In the genomic region with DNA sequence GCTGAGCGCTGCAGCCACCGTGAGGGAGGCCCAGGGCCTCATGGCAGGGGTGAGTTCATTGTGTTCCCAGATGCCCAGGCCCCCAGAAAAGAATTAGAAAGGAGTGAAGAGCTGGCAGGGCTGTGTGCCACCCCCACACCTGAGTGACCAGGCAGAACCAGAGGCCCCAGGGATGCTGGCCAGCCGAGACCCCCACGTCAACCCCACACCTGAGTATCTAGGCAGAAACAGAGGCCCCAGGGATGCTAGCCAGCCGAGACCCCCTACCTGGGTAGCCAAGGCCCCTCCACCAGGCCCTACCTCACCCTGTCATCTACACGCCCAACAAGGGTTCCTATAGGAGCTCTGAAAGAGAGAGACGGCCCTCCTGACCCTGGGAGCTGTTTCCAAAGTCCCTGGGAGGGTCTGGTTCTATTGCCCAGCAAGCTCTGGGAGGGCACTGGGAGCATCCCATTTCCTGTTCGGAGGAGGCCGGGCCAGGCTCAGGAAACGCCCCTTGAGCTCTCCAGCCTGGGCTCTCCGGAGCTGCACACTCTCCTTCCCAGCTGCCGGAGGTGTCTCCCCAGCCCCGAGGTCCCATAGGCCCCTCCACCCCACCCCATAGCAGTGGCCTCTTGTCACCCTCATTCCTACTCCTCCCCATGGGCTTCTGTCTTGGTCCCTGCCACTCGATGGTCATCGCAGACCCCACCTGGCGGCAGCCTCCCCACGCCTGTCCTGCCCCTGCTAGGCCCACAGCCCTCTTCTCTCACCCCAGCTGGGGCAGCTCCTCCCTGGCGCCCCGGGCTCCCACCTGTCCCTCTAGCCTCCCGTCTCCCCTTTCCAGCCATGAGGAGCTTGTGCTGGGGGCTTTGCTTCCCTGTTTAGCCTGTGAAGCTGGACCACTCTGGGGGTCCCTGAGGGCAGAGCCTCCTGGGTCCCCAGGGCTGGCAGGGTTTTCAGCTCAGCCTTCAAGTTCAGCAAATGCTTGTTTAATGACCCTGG, we compare ENCODE assay signal across 10 cellular contexts. TPM values are rescaled to one million over a fixed set of nuclear protein-coding genes. Genes with fewer than 3 reads are reported as not detected.
DNase-seq lines count a peak whose midpoint lies in the region; TF ChIP-seq lines count a peak whose summit lies in the region.
"Had no signal": no experiment of that assay in that cellular context is flagged by ENCODE, and none has a peak within 500 bp of the region (broad histone marks: within the 10 kb centered on the region; RNA-seq: fewer than 3 reads in every experiment).

No MANE protein-coding gene starts in this region.

- H3K4me3 Mint-ChIP-seq in CD4-positive, alpha-beta memory T cell: peak overlapping the region in 7 of 8 donors; percentile 10 to 97 (median 87)

- no peaks in the 10 kb centered on the region for H3K27me3 Mint-ChIP-seq in CD4-positive, alpha-beta memory T cell

- H3K79me2 ChIP-seq in osteoblast (ENCODE audit: insufficient read depth, low read length): no peaks in the 10 kb centered on the region

- peaks cover 80% of the 10 kb centered on the region for H3K4me1 ChIP-seq in CD4-positive, alpha-beta memory T cell (ENCODE audit: insufficient read depth, low read length)
- H3K4me1 ChIP-seq in osteoblast (ENCODE audit: insufficient read depth, low read length) (peaks cover 13% of the 10 kb centered on the region), A673 (ENCODE audit: insufficient read depth, low read length, poor library complexity, severe bottlenecking) (peaks cover 6% of the 10 kb centered on the region)

- intact Hi-C loops in CD4-positive, alpha-beta memory T cell (cut with micrococcal nuclease): loop anchor here (1.0 to 5.0 kb wide), 5 partner anchors 73 to 583 kb away; partner anchors contain the start of genes CD81, CDKN1C and TSSC4
- intact Hi-C loops in A673 (cut with micrococcal nuclease; ENCODE audit: unreplicated experiment): loop anchor here (1.0 kb wide), 2 partner anchors 116 to 227 kb away; no protein-coding TSS in a partner anchor

- no peaks in the 10 kb centered on the region for H3K9me3 ChIP-seq in CD4-positive, alpha-beta memory T cell (ENCODE audit: control insufficient read depth in 1 of 2, low read length in 2 of 2)
- H3K9me3 ChIP-seq in osteoblast (ENCODE audit: low read depth, low read length) (no peaks in the 10 kb centered on the region), A673 (ENCODE audit: low read depth, low read length, poor library complexity, severe bottlenecking) (no peaks in the 10 kb centered on the region)
- H3K9me3 ChIP-seq: pancreas had no signal

- H3K9me3 Mint-ChIP-seq in CD4-positive, alpha-beta memory T cell: no peaks in the 10 kb centered on the region

- no peak overlapping the region for H3K4me2 ChIP-seq in osteoblast (ENCODE audit: insufficient read depth, low read length)

- CTCF ChIA-PET in CD4-positive, alpha-beta memory T cell (lab: Charles Lee; ENCODE audit: partially characterized antibody): interaction anchor here (0.8 to 8.6 kb wide), 33 partner anchors 8 to 599 kb away, joined by 3 to 262 read pairs (median 5); partner anchors contain the start of genes CD81 and TSSC4
- CTCF ChIA-PET in RWPE1 (lab: Yijun Ruan, JAX) (interaction anchor here (0.6 to 7.5 kb wide), 28 partner anchors 8 to 599 kb away, joined by 3 to 161 read pairs (median 4); partner anchors contain the start of gene CDKN1C), A673 (lab: Charles Lee) (interaction anchor here (0.5 to 3.5 kb wide), 4 partner anchors 63 to 116 kb away, joined by 3 to 74 read pairs (median 5); partner anchors contain the start of gene TSSC4)

- H3K4me3 ChIP-seq in CD4-positive, alpha-beta memory T cell (ENCODE audit: low read length in 2 of 2): no peak overlapping the region
- H3K4me3 ChIP-seq in osteoblast (ENCODE audit: insufficient read depth, low read length) (no peak overlapping the region), A673 (ENCODE audit: low read depth, low read length, poor library complexity, severe bottlenecking) (no peak overlapping the region)
- H3K4me3 ChIP-seq: pancreas had no signal

- no peak for TF ChIP-seq CTCF in RWPE1 (conservative IDR thresholded peaks at IDR 0.05; ENCODE audit: low read depth)
- TF ChIP-seq CTCF in osteoblast (IDR thresholded peaks at IDR 0.05; ENCODE audit: extremely low read depth, low read depth, low read length): no peak
- TF ChIP-seq CTCF in A673 (conservative IDR thresholded peaks at IDR 0.05; ENCODE audit: low read depth, low read length): no peak

- H3K36me3 Mint-ChIP-seq in CD4-positive, alpha-beta memory T cell: peaks cover 4 to 15% of the 10 kb centered on the region in 2 donors

- H3K36me3 ChIP-seq in CD4-positive, alpha-beta memory T cell (ENCODE audit: insufficient read depth, low read length): no peaks in the 10 kb centered on the region
- H3K36me3 ChIP-seq in osteoblast (ENCODE audit: insufficient read depth, low read length): no peaks in the 10 kb centered on the region
- H3K36me3 ChIP-seq in A673 (ENCODE audit: insufficient read depth, low read length, poor library complexity, severe bottlenecking): no peaks in the 10 kb centered on the region
- H3K36me3 ChIP-seq: pancreas had no signal

- H4K20me1 ChIP-seq in osteoblast (ENCODE audit: insufficient read depth, low read length): no peaks in the 10 kb centered on the region

- H3K27me3 ChIP-seq in CD4-positive, alpha-beta memory T cell (ENCODE audit: insufficient read depth, low read length): no peaks in the 10 kb centered on the region
- H3K27me3 ChIP-seq in osteoblast (ENCODE audit: insufficient read depth, low read length) (no peaks in the 10 kb centered on the region), A673 (replicated peaks; ENCODE audit: insufficient read depth, low read depth, low read length, poor library complexity) (no peaks in the 10 kb centered on the region)
- H3K27me3 ChIP-seq: pancreas had no signal

- no peak overlapping the region for H2AFZ ChIP-seq in osteoblast (ENCODE audit: low read length)

- BruUV-seq in A673 (replicated peaks; lab: Mats Ljungman, UMichigan): no TSS peak

- POLR2A ChIA-PET in CD4-positive, alpha-beta memory T cell (lab: Charles Lee; ENCODE audit: partially characterized antibody): interaction anchor here (0.7 to 5.6 kb wide), 9 partner anchors 12 to 115 kb away, joined by 3 to 37 read pairs (median 9); partner anchors contain the start of genes CD81 and TSSC4
- POLR2A ChIA-PET in RWPE1 (lab: Yijun Ruan, JAX; ENCODE audit: low non-redundant PET): no interaction called here
- POLR2A ChIA-PET in A673 (lab: Charles Lee; ENCODE audit: low non-redundant PET): no interaction called here

- peak overlapping the region in 6 of 7 donors; percentile 29 to 89 (median 59) for H3K27ac Mint-ChIP-seq in CD4-positive, alpha-beta memory T cell

- peak overlapping the region; percentile 60 for H3K27ac ChIP-seq in CD4-positive, alpha-beta memory T cell (ENCODE audit: low read depth, low read length)
- peak overlapping the region; percentile 81 for H3K27ac ChIP-seq in RWPE1
- H3K27ac ChIP-seq in osteoblast (ENCODE audit: low read depth, low read length): no peak overlapping the region
- no peak overlapping the region for H3K27ac ChIP-seq in A673 (ENCODE audit: low read depth, low read length, poor library complexity, severe bottlenecking)

- H3K4me1 Mint-ChIP-seq in CD4-positive, alpha-beta memory T cell: peaks cover 28 to 61% (median 43%) of the 10 kb centered on the region in 4 donors

- DNase-seq in CD4-positive, alpha-beta memory T cell: peak in 1 of 5 donors; percentile 39
- no peak for DNase-seq in RWPE1 (ENCODE audit: low spot score)
- peak; percentile 22 for DNase-seq in fibroblast of peridontal ligament (ENCODE audit: extremely low read depth)
- peak; percentile 86 for DNase-seq in osteoblast (ENCODE audit: insufficient read length, low spot score, missing footprints)
- DNase-seq in COLO829 (ENCODE audit: low spot score): no peak
- no peak for DNase-seq in occipital lobe (lab: John Stamatoyannopoulos, UW)
- DNase-seq in A673 (ENCODE audit: low spot score): no peak
- DNase-seq in NCI-H526 treated with DMSO at 0.1 percent for 48 hours (lab: John Stamatoyannopoulos, UW): no peak
- DNase-seq: NCI-H1436 treated with DMSO at 0.1 percent for 48 hours had no signal

RNA-seq across cellular contexts. Expression of gene TSPAN32, which starts 2.6 kb away (rescaled TPM):
- 10 to 100 TPM; 41.5 to 50.2 TPM for total RNA-seq in CD4-positive, alpha-beta memory T cell
- polyA plus RNA-seq in CD4-positive, alpha-beta memory T cell: 10 to 100 TPM; 14.6 to 52.7 TPM
- 0.59 and 1.4 TPM in 2 replicates for total RNA-seq in osteoblast
- not detected for total RNA-seq in occipital lobe
- total RNA-seq in A673 (2021): not detected in 2 replicates

RNA-seq across cellular contexts. Expression of gene C11orf21, which starts 2.7 kb away (rescaled TPM):
- total RNA-seq in CD4-positive, alpha-beta memory T cell: 10 to 100 TPM; 64.5 to 65.6 TPM
- polyA plus RNA-seq in CD4-positive, alpha-beta memory T cell: 10 to 100 TPM in 1 of 2 donors, 1 to 10 TPM in 1; 9.4 to 10.8 TPM
- total RNA-seq in osteoblast (0.29 and 0.36 TPM in 2 replicates), occipital lobe (0.16 TPM), A673 (2021) (not detected in 2 replicates)

RNA-seq across cellular contexts. Expression of gene ASCL2, which starts 34.1 kb away (rescaled TPM):
- under 1 TPM in 1 of 2 experiments, not detected in 1; 0.29 TPM for total RNA-seq in CD4-positive, alpha-beta memory T cell
- under 1 TPM in 1 of 2 donors, not detected in 1; 0.57 TPM for polyA plus RNA-seq in CD4-positive, alpha-beta memory T cell
- total RNA-seq in osteoblast (not detected in 2 replicates), occipital lobe (1.4 TPM), A673 (2021) (not detected in 2 replicates)

Comparison
In these comparisons a context has a peak if more than half of its experiments do, and no peak if none do; other contexts are left out.
1. DNase-seq: peak in fibroblast of peridontal ligament (single experiment) and osteoblast (single experiment); none in RWPE1 (single experiment), COLO829 (single experiment), occipital lobe (single experiment), A673 (single experiment) and NCI-H526 treated with DMSO at 0.1 percent for 48 hours (single experiment).
2. H3K27ac ChIP-seq: peak in CD4-positive, alpha-beta memory T cell (single experiment) and RWPE1 (single experiment); none in osteoblast (single experiment) and A673 (single experiment).
3. RNA of gene TSPAN32, which starts 2.6 kb away (total RNA-seq): 41.5 to 50.2 TPM in CD4-positive, alpha-beta memory T cell; 0.59 to 1.4 TPM in osteoblast, not detected in occipital lobe (single experiment) and not detected in A673; every median in the first group is over 10 times any median in the second.
4. RNA of gene C11orf21, which starts 2.7 kb away (total RNA-seq): 64.5 to 65.6 TPM in CD4-positive, alpha-beta memory T cell; 0.29 to 0.36 TPM in osteoblast, 0.16 TPM in occipital lobe (single experiment) and not detected in A673; every median in the first group is over 10 times any median in the second.